1 cellular context compared by ENCODE assay signal in the genomic region with DNA sequence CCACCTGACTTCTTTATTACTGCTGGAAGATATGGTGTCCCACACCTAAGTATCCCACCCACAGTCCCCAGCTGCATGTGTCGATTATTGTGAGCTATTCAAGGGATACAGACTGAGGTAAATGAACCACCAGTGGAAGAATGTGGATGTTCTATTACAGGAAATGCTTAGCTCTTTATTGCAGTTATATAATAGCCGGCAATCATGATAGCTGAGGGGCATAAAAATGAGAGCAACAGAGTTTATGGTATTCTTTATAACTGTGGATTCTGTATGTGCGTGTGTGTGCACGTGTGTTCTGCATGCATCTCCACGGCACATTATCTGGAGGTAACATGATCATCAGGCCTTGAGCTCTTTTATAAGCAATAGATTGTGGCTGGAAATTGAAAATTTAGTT.
TF ChIP-seq lines count a peak whose summit lies in the region.

No MANE protein-coding gene starts in this region.

TF ChIP-seq in HepG2, 621 proteins besides CTCF, POLR2A, EP300 and RAD21 (continued from another document):
- no peak for TF ChIP-seq ZNF614 (CRISPR knock-in tag; IDR thresholded peaks at IDR 0.05; ENCODE audit: borderline replicate concordance)
- no peak for TF ChIP-seq ZNF747 (CRISPR knock-in tag; IDR thresholded peaks at IDR 0.05; ENCODE audit: borderline replicate concordance)
- TF ChIP-seq, protein P1, sequence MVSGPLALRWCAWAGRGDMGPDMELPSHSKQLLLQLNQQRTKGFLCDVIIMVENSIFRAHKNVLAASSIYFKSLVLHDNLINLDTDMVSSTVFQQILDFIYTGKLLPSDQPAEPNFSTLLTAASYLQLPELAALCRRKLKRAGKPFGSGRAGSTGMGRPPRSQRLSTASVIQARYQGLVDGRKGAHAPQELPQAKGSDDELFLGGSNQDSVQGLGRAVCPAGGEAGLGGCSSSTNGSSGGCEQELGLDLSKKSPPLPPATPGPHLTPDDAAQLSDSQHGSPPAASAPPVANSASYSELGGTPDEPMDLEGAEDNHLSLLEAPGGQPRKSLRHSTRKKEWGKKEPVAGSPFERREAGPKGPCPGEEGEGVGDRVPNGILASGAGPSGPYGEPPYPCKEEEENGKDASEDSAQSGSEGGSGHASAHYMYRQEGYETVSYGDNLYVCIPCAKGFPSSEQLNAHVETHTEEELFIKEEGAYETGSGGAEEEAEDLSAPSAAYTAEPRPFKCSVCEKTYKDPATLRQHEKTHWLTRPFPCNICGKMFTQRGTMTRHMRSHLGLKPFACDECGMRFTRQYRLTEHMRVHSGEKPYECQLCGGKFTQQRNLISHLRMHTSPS (CRISPR knock-in tag; IDR thresholded peaks at IDR 0.05; ENCODE audit: low read depth) = no peak
- TF ChIP-seq KLF13 (CRISPR knock-in tag; IDR thresholded peaks at IDR 0.05) = no peak
- TF ChIP-seq, protein P2, sequence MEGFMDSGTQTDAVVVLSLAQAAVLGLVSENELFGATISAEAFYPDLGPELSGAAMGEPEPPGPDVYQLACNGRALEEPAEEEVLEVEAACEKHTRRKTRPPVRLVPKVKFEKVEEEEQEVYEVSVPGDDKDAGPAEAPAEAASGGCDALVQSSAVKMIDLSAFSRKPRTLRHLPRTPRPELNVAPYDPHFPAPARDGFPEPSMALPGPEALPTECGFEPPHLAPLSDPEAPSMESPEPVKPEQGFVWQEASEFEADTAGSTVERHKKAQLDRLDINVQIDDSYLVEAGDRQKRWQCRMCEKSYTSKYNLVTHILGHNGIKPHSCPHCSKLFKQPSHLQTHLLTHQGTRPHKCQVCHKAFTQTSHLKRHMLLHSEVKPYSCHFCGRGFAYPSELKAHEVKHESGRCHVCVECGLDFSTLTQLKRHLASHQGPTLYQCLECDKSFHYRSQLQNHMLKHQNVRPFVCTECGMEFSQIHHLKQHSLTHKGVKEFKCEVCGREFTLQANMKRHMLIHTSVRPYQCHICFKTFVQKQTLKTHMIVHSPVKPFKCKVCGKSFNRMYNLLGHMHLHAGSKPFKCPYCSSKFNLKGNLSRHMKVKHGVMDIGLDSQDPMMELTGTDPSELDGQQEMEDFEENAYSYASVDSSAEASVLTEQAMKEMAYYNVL (CRISPR knock-in tag; IDR thresholded peaks at IDR 0.05; ENCODE audit: borderline replicate concordance) = no peak
- TF ChIP-seq ETV5 (CRISPR knock-in tag; IDR thresholded peaks at IDR 0.05; ENCODE audit: borderline replicate concordance) = no peak
- TF ChIP-seq NFE2L2 (IDR thresholded peaks at IDR 0.05; ENCODE audit: low read length) = no peak
- no peak for TF ChIP-seq ZBTB1 (CRISPR knock-in tag; IDR thresholded peaks at IDR 0.05; ENCODE audit: borderline replicate concordance)
- TF ChIP-seq GABPA (IDR thresholded peaks at IDR 0.05; ENCODE audit: low read depth, low read length) = no peak
- TF ChIP-seq GABPA (CRISPR knock-in tag; IDR thresholded peaks at IDR 0.05; ENCODE audit: low read depth) = no peak
- no peak for TF ChIP-seq KLF11 (CRISPR knock-in tag; IDR thresholded peaks at IDR 0.05)
- TF ChIP-seq, protein P3, sequence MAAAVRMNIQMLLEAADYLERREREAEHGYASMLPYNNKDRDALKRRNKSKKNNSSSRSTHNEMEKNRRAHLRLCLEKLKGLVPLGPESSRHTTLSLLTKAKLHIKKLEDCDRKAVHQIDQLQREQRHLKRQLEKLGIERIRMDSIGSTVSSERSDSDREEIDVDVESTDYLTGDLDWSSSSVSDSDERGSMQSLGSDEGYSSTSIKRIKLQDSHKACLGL (CRISPR knock-in tag; IDR thresholded peaks at IDR 0.05) = no peak
- TF ChIP-seq KLF12 (CRISPR knock-in tag; IDR thresholded peaks at IDR 0.05; ENCODE audit: borderline replicate concordance) = no peak
- no peak for TF ChIP-seq KDM1A (CRISPR knock-in tag; IDR thresholded peaks at IDR 0.05)
- TF ChIP-seq CCAR2 (optimal IDR thresholded peaks at IDR 0.05; ENCODE audit: low read depth, low read length) = no peak
